ENCODE assay signal across 37 cellular contexts in genomic region chr3:94256888-94257813, GRCh38.
"Had no signal": no experiment of that assay in that cellular context is flagged by ENCODE, and none has a peak within 500 bp of the region (broad histone marks: within the 10 kb centered on the region; RNA-seq: fewer than 3 reads in every experiment).

No MANE protein-coding gene starts in this region.

- H3K4me1 Mint-ChIP-seq: activated CD4-positive, alpha-beta memory T cell treated with anti-CD3 and anti-CD28 coated beads, Interleukin-2, amount 10 ng/mL, durations not matched to agents 7 days and 5 days; activated CD4-positive, alpha-beta T cell treated with anti-CD3 and anti-CD28 coated beads, Interleukin-2, amount 10 ng/mL, durations not matched to agents 24 days and 14 days; activated naive CD4-positive, alpha-beta T cell treated with anti-CD3 and anti-CD28 coated beads, Interleukin-2, amount 10 ng/mL, durations not matched to agents 7 days and 5 days; activated naive CD8-positive, alpha-beta T cell treated with anti-CD3 and anti-CD28 coated beads, Interleukin-2, amount 10 ng/mL, durations not matched to agents 7 days and 5 days; brain; immature natural killer cell; naive thymus-derived CD8-positive, alpha-beta T cell; neural crest cell; stimulated activated memory B cell treated with anti-CD40 and anti-IgM and Interleukin-4, amounts not matched to agents 10 μg/mL and 1 μg/mL and 100 μg/mL, for 72 hours; stimulated activated naive CD8-positive, alpha-beta T cell treated with anti-CD3 and anti-CD28 coated beads, Interleukin-15, amount 100 ng/mL, for 72 hours had no signal

- ATAC-seq: activated CD4-positive, CD25-positive, alpha-beta regulatory T cell treated with anti-CD3 and anti-CD28 coated beads, Interleukin-2, amount 50 U/mL, for 24 hours; gastroesophageal sphincter; left colon; naive thymus-derived CD8-positive, alpha-beta T cell; pancreas; stimulated activated memory B cell treated with anti-CD40 and anti-IgM and Interleukin-4, amounts not matched to agents 10 μg/mL and 1 μg/mL and 100 μg/mL, for 72 hours; stimulated activated naive CD8-positive, alpha-beta T cell treated with anti-CD3 and anti-CD28 coated beads, Interleukin-15, amount 100 ng/mL, for 72 hours had no signal

- H3K4me3 Mint-ChIP-seq: activated CD4-positive, alpha-beta memory T cell treated with anti-CD3 and anti-CD28 coated beads, Interleukin-2, amount 10 ng/mL, durations not matched to agents 7 days and 5 days; activated CD4-positive, alpha-beta T cell treated with anti-CD3 and anti-CD28 coated beads, Interleukin-2, amount 10 ng/mL, durations not matched to agents 24 days and 14 days; activated naive CD4-positive, alpha-beta T cell treated with anti-CD3 and anti-CD28 coated beads, Interleukin-2, amount 10 ng/mL, durations not matched to agents 7 days and 5 days; activated naive CD8-positive, alpha-beta T cell treated with anti-CD3 and anti-CD28 coated beads, Interleukin-2, amount 10 ng/mL, durations not matched to agents 7 days and 5 days; activated T-cell treated with anti-CD3 and anti-CD28 coated beads, Interleukin-2, amount 50 U/mL, for 24 hours; brain; immature natural killer cell; naive thymus-derived CD8-positive, alpha-beta T cell; neural crest cell; stimulated activated memory B cell treated with anti-CD40 and anti-IgM and Interleukin-4, amounts not matched to agents 10 μg/mL and 1 μg/mL and 100 μg/mL, for 72 hours; stimulated activated naive CD8-positive, alpha-beta T cell treated with anti-CD3 and anti-CD28 coated beads, Interleukin-15, amount 100 ng/mL, for 72 hours; type B pancreatic cell had no signal

- DNase-seq: activated CD4-positive, alpha-beta memory T cell treated with anti-CD3 and anti-CD28 coated beads, Interleukin-2, amount 10 ng/mL, durations not matched to agents 7 days and 5 days; activated CD4-positive, alpha-beta T cell treated with anti-CD3 and anti-CD28 coated beads, Interleukin-2, amount 10 ng/mL, durations not matched to agents 24 days and 14 days; activated CD8-positive, alpha-beta memory T cell treated with anti-CD3 and anti-CD28 coated beads, Interleukin-2, amount 50 U/mL, for 48 hours; activated gamma-delta T cell; activated naive CD4-positive, alpha-beta T cell treated with anti-CD3 and anti-CD28 coated beads, Interleukin-2, amount 10 ng/mL, durations not matched to agents 7 days and 5 days; activated naive CD8-positive, alpha-beta T cell treated with anti-CD3 and anti-CD28 coated beads, Interleukin-2, amount 10 ng/mL, durations not matched to agents 7 days and 5 days; activated T-cell treated with anti-CD3 and anti-CD28 coated beads, Interleukin-2, amount 50 U/mL, for 24 hours; cerebellar nuclear complex; colonic mucosa; effector memory CD4-positive, alpha-beta T cell; immature natural killer cell; kidney; left colon; midbrain; naive thymus-derived CD8-positive, alpha-beta T cell; nucleus accumbens; pancreas; retina; sigmoid colon; small intestine; stimulated activated CD4-positive, alpha-beta T cell treated with anti-CD3 and anti-CD28 coated beads, Interleukin-1b, Interleukin-23, amount 100 ng/mL, for 48 hours; stimulated activated CD4-positive, alpha-beta T cell treated with anti-CD3 and anti-CD28 coated beads, Interleukin-4, amount 100 ng/mL, for 4 hours; stimulated activated CD8-positive, alpha-beta memory T cell treated with anti-CD3 and anti-CD28 coated beads, Interleukin-4, amount 100 ng/mL, for 48 hours; stimulated activated naive CD8-positive, alpha-beta T cell treated with anti-CD3 and anti-CD28 coated beads, Interleukin-15, amount 100 ng/mL, for 72 hours; substantia nigra; uterus had no signal

- H3K27ac ChIP-seq: ascending aorta, cardiac muscle cell, colonic mucosa, gastroesophageal sphincter, hepatocyte, pancreas, prostate gland, sigmoid colon, uterus, VCaP had no signal

- H3K27me3 ChIP-seq: ascending aorta, cardiac muscle cell, colonic mucosa, gastroesophageal sphincter, hepatocyte, pancreas, sigmoid colon, uterus had no signal

- H3K27me3 Mint-ChIP-seq: activated CD4-positive, alpha-beta T cell treated with anti-CD3 and anti-CD28 coated beads, Interleukin-2, amount 10 ng/mL, durations not matched to agents 24 days and 14 days; activated naive CD4-positive, alpha-beta T cell treated with anti-CD3 and anti-CD28 coated beads, Interleukin-2, amount 10 ng/mL, durations not matched to agents 7 days and 5 days; activated T-cell treated with anti-CD3 and anti-CD28 coated beads, Interleukin-2, amount 50 U/mL, for 24 hours; brain had no signal

- H3K9me3 ChIP-seq: ascending aorta, colonic mucosa, gastroesophageal sphincter, pancreas, prostate gland, sigmoid colon, uterus had no signal

- H3K36me3 ChIP-seq: ascending aorta, cardiac muscle cell, colonic mucosa, gastroesophageal sphincter, pancreas, prostate gland, sigmoid colon, uterus had no signal

- H3K27ac Mint-ChIP-seq: activated CD4-positive, alpha-beta memory T cell treated with anti-CD3 and anti-CD28 coated beads, Interleukin-2, amount 10 ng/mL, durations not matched to agents 7 days and 5 days; activated CD4-positive, alpha-beta T cell treated with anti-CD3 and anti-CD28 coated beads, Interleukin-2, amount 10 ng/mL, durations not matched to agents 24 days and 14 days; activated naive CD4-positive, alpha-beta T cell treated with anti-CD3 and anti-CD28 coated beads, Interleukin-2, amount 10 ng/mL, durations not matched to agents 7 days and 5 days; activated naive CD8-positive, alpha-beta T cell treated with anti-CD3 and anti-CD28 coated beads, Interleukin-2, amount 10 ng/mL, durations not matched to agents 7 days and 5 days; activated T-cell treated with anti-CD3 and anti-CD28 coated beads, Interleukin-2, amount 50 U/mL, for 24 hours; brain; immature natural killer cell; naive thymus-derived CD8-positive, alpha-beta T cell; stimulated activated memory B cell treated with anti-CD40 and anti-IgM and Interleukin-4, amounts not matched to agents 10 μg/mL and 1 μg/mL and 100 μg/mL, for 72 hours; stimulated activated naive CD8-positive, alpha-beta T cell treated with anti-CD3 and anti-CD28 coated beads, Interleukin-15, amount 100 ng/mL, for 72 hours; type B pancreatic cell had no signal

- H3K36me3 Mint-ChIP-seq: activated naive CD4-positive, alpha-beta T cell treated with anti-CD3 and anti-CD28 coated beads, Interleukin-2, amount 10 ng/mL, durations not matched to agents 7 days and 5 days; activated naive CD8-positive, alpha-beta T cell treated with anti-CD3 and anti-CD28 coated beads, Interleukin-2, amount 10 ng/mL, durations not matched to agents 7 days and 5 days; brain; immature natural killer cell; naive thymus-derived CD8-positive, alpha-beta T cell; stimulated activated memory B cell treated with anti-CD40 and anti-IgM and Interleukin-4, amounts not matched to agents 10 μg/mL and 1 μg/mL and 100 μg/mL, for 72 hours; type B pancreatic cell had no signal

- H3K4me1 ChIP-seq: ascending aorta, colonic mucosa, gastroesophageal sphincter, pancreas, prostate gland, uterus had no signal

- H3K9me3 Mint-ChIP-seq: activated CD4-positive, alpha-beta memory T cell treated with anti-CD3 and anti-CD28 coated beads, Interleukin-2, amount 10 ng/mL, durations not matched to agents 7 days and 5 days; activated CD4-positive, alpha-beta T cell treated with anti-CD3 and anti-CD28 coated beads, Interleukin-2, amount 10 ng/mL, durations not matched to agents 24 days and 14 days; activated naive CD4-positive, alpha-beta T cell treated with anti-CD3 and anti-CD28 coated beads, Interleukin-2, amount 10 ng/mL, durations not matched to agents 7 days and 5 days; activated naive CD8-positive, alpha-beta T cell treated with anti-CD3 and anti-CD28 coated beads, Interleukin-2, amount 10 ng/mL, durations not matched to agents 7 days and 5 days; activated T-cell treated with anti-CD3 and anti-CD28 coated beads, Interleukin-2, amount 50 U/mL, for 24 hours; naive thymus-derived CD8-positive, alpha-beta T cell; stimulated activated memory B cell treated with anti-CD40 and anti-IgM and Interleukin-4, amounts not matched to agents 10 μg/mL and 1 μg/mL and 100 μg/mL, for 72 hours; stimulated activated naive CD8-positive, alpha-beta T cell treated with anti-CD3 and anti-CD28 coated beads, Interleukin-15, amount 100 ng/mL, for 72 hours; type B pancreatic cell had no signal

- H3K4me3 ChIP-seq: ascending aorta, cardiac muscle cell, colonic mucosa, gastroesophageal sphincter, hepatocyte, pancreas, prostate gland, sigmoid colon, uterus had no signal
